8 cellular contexts compared by ENCODE assay signal in genomic region chr18:14415806-14416205, GRCh38.
DNase-seq lines count a peak whose midpoint lies in the region; ATAC-seq and TF ChIP-seq lines count a peak whose summit lies in the region.
"Not testable (repeated sequence)": the region's sequence is repeated elsewhere in the genome, so short reads cannot be mapped to it uniquely, and the experiment has no call there.

No MANE protein-coding gene starts in this region.

- H2BK12ac ChIP-seq in trophoblast cell (ENCODE audit: low read length) = not testable (repeated sequence)

- intact Hi-C loops in CD8-positive, alpha-beta T cell (cut with DNase I, micrococcal nuclease) = loop anchor here in 1 of 2 experiments (5.0 kb wide), 1 partner anchor 239 kb away; no protein-coding TSS in a partner anchor
- intact Hi-C loops in head of caudate nucleus (cut with DNase I) = not testable (repeated sequence)

- H3K9me3 ChIP-seq in CD8-positive, alpha-beta T cell (ENCODE audit: low read length); trophoblast cell (ENCODE audit: insufficient read depth, low read depth, low read length): not testable (repeated sequence)

- H2BK120ac ChIP-seq in trophoblast cell (ENCODE audit: insufficient read depth, low read length, poor library complexity) = not testable (repeated sequence)

- not testable (repeated sequence) for H3K18ac ChIP-seq in trophoblast cell (ENCODE audit: low read length)

- H2AFZ ChIP-seq in KMS-11 (ENCODE audit: low read depth); trophoblast cell (ENCODE audit: insufficient read depth, low read length, poor library complexity): not testable (repeated sequence)

- WGBS in trophoblast cell (ENCODE audit: extremely low coverage, insufficient coverage, insufficient read length) = no CpG with 5 or more reads among the region's 8 CpGs

- not testable (repeated sequence) for H3K79me1 ChIP-seq in trophoblast cell (ENCODE audit: low read length)

- H3K27me3 Mint-ChIP-seq in CD8-positive, alpha-beta T cell (ENCODE audit: low read depth); activated CD8-positive, alpha-beta memory T cell treated with anti-CD3 and anti-CD28 coated beads, Interleukin-2, amount 10 ng/mL, durations not matched to agents 7 days and 5 days: not testable (repeated sequence)
- H3K27me3 Mint-ChIP-seq in stimulated activated naive B cell treated with anti-CD40 and anti-IgM and Interleukin-4, amounts not matched to agents 10 μg/mL and 1 μg/mL and 100 μg/mL, for 72 hours = peaks cover 11 to 22% of the 10 kb centered on the region in 2 donors

- not testable (repeated sequence) for H4K91ac ChIP-seq in trophoblast cell (ENCODE audit: low read depth, low read length)

- H4K8ac ChIP-seq in trophoblast cell (ENCODE audit: low read depth, low read length) = not testable (repeated sequence)

- not testable (repeated sequence) for H3K27ac Mint-ChIP-seq in CD8-positive, alpha-beta T cell; activated CD8-positive, alpha-beta memory T cell treated with anti-CD3 and anti-CD28 coated beads, Interleukin-2, amount 10 ng/mL, durations not matched to agents 7 days and 5 days; stimulated activated naive B cell treated with anti-CD40 and anti-IgM and Interleukin-4, amounts not matched to agents 10 μg/mL and 1 μg/mL and 100 μg/mL, for 72 hours

- H3K9ac ChIP-seq in KMS-11; trophoblast cell (ENCODE audit: low read length): not testable (repeated sequence)

- H3K14ac ChIP-seq in trophoblast cell (ENCODE audit: low read length) = not testable (repeated sequence)

- not testable (repeated sequence) for H3K23ac ChIP-seq in trophoblast cell (ENCODE audit: low read length)

- POLR2A ChIA-PET in CD8-positive, alpha-beta T cell (lab: Charles Lee) = not testable (repeated sequence)

- not testable (repeated sequence) for H3K4ac ChIP-seq in trophoblast cell (ENCODE audit: low read depth, low read length)

- not testable (repeated sequence) for H3K4me3 ChIP-seq in CD8-positive, alpha-beta T cell (ENCODE audit: low read depth, low read length); KMS-11 (IDR thresholded peaks at IDR 0.05; ENCODE audit: insufficient read depth, low read depth, low read length); astrocyte of the cerebellum (ENCODE audit: low read depth, low read length); trophoblast cell (ENCODE audit: low read depth, low read length)

- H3K36me3 ChIP-seq in CD8-positive, alpha-beta T cell (ENCODE audit: insufficient read depth, low read length); KMS-11 (ENCODE audit: insufficient read depth); trophoblast cell (ENCODE audit: control insufficient read depth in 1 of 2, insufficient read depth in 2 of 2, low read length in 2 of 2): not testable (repeated sequence)

- in situ Hi-C loops in astrocyte of the cerebellum (cut with HindIII; ENCODE audit: low sequenced_read_pairs) = not testable (repeated sequence)

- TF ChIP-seq CTCF in CD8-positive, alpha-beta T cell (IDR thresholded peaks at IDR 0.05) = peak; percentile 51
- TF ChIP-seq CTCF in KMS-11 (conservative IDR thresholded peaks at IDR 0.05; ENCODE audit: low read depth, low read length) = 0 out of 2 replicates have a peak, but pooled peaks have one; percentile 26
- peak; percentile 4 for TF ChIP-seq CTCF in astrocyte of the cerebellum (IDR thresholded peaks at IDR 0.05; ENCODE audit: low read depth, low read length, missing control alignments)

- DNase-seq in CD8-positive, alpha-beta T cell = peak; percentile 4 to 59 (median 33)
- DNase-seq in RPMI7951 (ENCODE audit: low read depth) (peak; percentile 6), head of caudate nucleus (peak in 41 of 42 donors; percentile 7 to 71 (median 46)), trophoblast cell (peak; percentile 15 to 43)
- DNase-seq in activated CD8-positive, alpha-beta memory T cell treated with anti-CD3 and anti-CD28 coated beads, Interleukin-2, amount 10 ng/mL, durations not matched to agents 7 days and 5 days = peak; percentile 60
- DNase-seq in astrocyte of the cerebellum (ENCODE audit: low read depth) = not testable (repeated sequence)
- DNase-seq in stimulated activated naive B cell treated with anti-CD40 and anti-IgM and Interleukin-4, amounts not matched to agents 10 μg/mL and 1 μg/mL and 100 μg/mL, for 72 hours = peak; percentile 5

- CTCF ChIA-PET in CD8-positive, alpha-beta T cell (lab: Charles Lee); activated CD8-positive, alpha-beta memory T cell treated with anti-CD3 and anti-CD28 coated beads, Interleukin-2, amount 10 ng/mL, durations not matched to agents 7 days and 5 days (lab: Charles Lee): not testable (repeated sequence)

- H2BK5ac ChIP-seq in trophoblast cell (ENCODE audit: low read depth, low read length, poor library complexity) = not testable (repeated sequence)

- H3K27ac ChIP-seq in CD8-positive, alpha-beta T cell (ENCODE audit: low read depth, low read length); KMS-11; trophoblast cell (ENCODE audit: low read depth, low read length): not testable (repeated sequence)

- not testable (repeated sequence) for ATAC-seq in CD8-positive, alpha-beta T cell; activated CD8-positive, alpha-beta memory T cell treated with anti-CD3 and anti-CD28 coated beads, Interleukin-2, amount 10 ng/mL, durations not matched to agents 7 days and 5 days; stimulated activated naive B cell treated with anti-CD40 and anti-IgM and Interleukin-4, amounts not matched to agents 10 μg/mL and 1 μg/mL and 100 μg/mL, for 72 hours (replicated peaks)

- H3K4me1 ChIP-seq in CD8-positive, alpha-beta T cell (ENCODE audit: insufficient read depth, low read length); KMS-11 (ENCODE audit: low read depth, poor library complexity, severe bottlenecking); trophoblast cell (ENCODE audit: control insufficient read depth in 1 of 2, insufficient read depth in 2 of 2, low read length in 2 of 2): not testable (repeated sequence)

- not testable (repeated sequence) for H3K4me3 Mint-ChIP-seq in CD8-positive, alpha-beta T cell; activated CD8-positive, alpha-beta memory T cell treated with anti-CD3 and anti-CD28 coated beads, Interleukin-2, amount 10 ng/mL, durations not matched to agents 7 days and 5 days; stimulated activated naive B cell treated with anti-CD40 and anti-IgM and Interleukin-4, amounts not matched to agents 10 μg/mL and 1 μg/mL and 100 μg/mL, for 72 hours

- H4K12ac ChIP-seq in trophoblast cell (ENCODE audit: low read depth, low read length) = not testable (repeated sequence)

- not testable (repeated sequence) for H3K4me2 ChIP-seq in KMS-11; trophoblast cell (ENCODE audit: low read length)

- not testable (repeated sequence) for H3K9me3 Mint-ChIP-seq in CD8-positive, alpha-beta T cell; activated CD8-positive, alpha-beta memory T cell treated with anti-CD3 and anti-CD28 coated beads, Interleukin-2, amount 10 ng/mL, durations not matched to agents 7 days and 5 days (ENCODE audit: low read depth); stimulated activated naive B cell treated with anti-CD40 and anti-IgM and Interleukin-4, amounts not matched to agents 10 μg/mL and 1 μg/mL and 100 μg/mL, for 72 hours

- not testable (repeated sequence) for H2AK5ac ChIP-seq in trophoblast cell (ENCODE audit: low read length)

- H3K79me2 ChIP-seq in KMS-11 (ENCODE audit: insufficient read depth, low read depth); trophoblast cell (ENCODE audit: control insufficient read depth, insufficient read depth, low read length, poor library complexity): not testable (repeated sequence)

- H3K4me1 Mint-ChIP-seq in CD8-positive, alpha-beta T cell (ENCODE audit: low read depth); activated CD8-positive, alpha-beta memory T cell treated with anti-CD3 and anti-CD28 coated beads, Interleukin-2, amount 10 ng/mL, durations not matched to agents 7 days and 5 days; stimulated activated naive B cell treated with anti-CD40 and anti-IgM and Interleukin-4, amounts not matched to agents 10 μg/mL and 1 μg/mL and 100 μg/mL, for 72 hours: not testable (repeated sequence)

- not testable (repeated sequence) for H3K27me3 ChIP-seq in CD8-positive, alpha-beta T cell (ENCODE audit: insufficient read depth, low read length); KMS-11 (ENCODE audit: insufficient read depth, low read depth); trophoblast cell (ENCODE audit: insufficient read depth, low read length)

- not testable (repeated sequence) for H3K36me3 Mint-ChIP-seq in CD8-positive, alpha-beta T cell; activated CD8-positive, alpha-beta memory T cell treated with anti-CD3 and anti-CD28 coated beads, Interleukin-2, amount 10 ng/mL, durations not matched to agents 7 days and 5 days; stimulated activated naive B cell treated with anti-CD40 and anti-IgM and Interleukin-4, amounts not matched to agents 10 μg/mL and 1 μg/mL and 100 μg/mL, for 72 hours

- not testable (repeated sequence) for H4K20me1 ChIP-seq in KMS-11 (ENCODE audit: insufficient read depth)
